In genomic region chr2:132202866-132203265, GRCh38 we compare ENCODE assay signal across 13 cellular contexts. TPM values are rescaled to one million over a fixed set of nuclear protein-coding genes. Genes with fewer than 3 reads are reported as not detected.
"Had no signal": no experiment of that assay in that cellular context is flagged by ENCODE, and none has a peak within 500 bp of the region (broad histone marks: within the 10 kb centered on the region; RNA-seq: fewer than 3 reads in every experiment).

No MANE protein-coding gene starts in this region.

RNA-seq across cellular contexts. Expression of gene ANKRD30BL, which starts 41.1 kb away (rescaled TPM):
- total RNA-seq: natural killer cell treated with Interleukin-12 subunit alpha and Interleukin-12 subunit beta and Interleukin-15 and Interleukin-18, amount 100 ng/mL, for 72 hours; neural crest cell; omental fat pad; osteocyte; pancreas; pulmonary artery endothelial cell; right atrium auricular region; sciatic nerve; smooth muscle cell; suprapubic skin; transverse colon; upper lobe of right lung had no signal
- polyA plus RNA-seq: smooth muscle cell, urinary bladder had no signal
